In genomic region chrX:155263854-155264628, GRCh38 we compare ENCODE assay signal across 8 cellular contexts.
DNase-seq lines count a peak whose midpoint lies in the region; ATAC-seq and TF ChIP-seq lines count a peak whose summit lies in the region.

Gene RAB39B (minus strand): TSS chrX:155264491. CDS start chrX:155264288, 203 bp downstream.

- 0 out of 22 replicates have a peak, but pooled peaks cover 0 to 18% (median 0%) of the 10 kb centered on the region in 11 experiments for H4K20me1 ChIP-seq in BLaER1 treated with 17β-estradiol and CSF1 and Interleukin-3, amounts not matched to agents 10 nM and 100 nM

- H3K4me1 ChIP-seq in BLaER1 treated with 17β-estradiol and CSF1 and Interleukin-3, amounts not matched to agents 10 nM and 100 nM, result peaks cover 4 to 16% (median 10%) of the 10 kb centered on the region in 10 experiments; a peak in 12 of 20 replicates
- H3K4me1 ChIP-seq in mucosa of rectum (ENCODE audit: control insufficient read depth in 2 of 2, insufficient read depth in 2 of 2, low read length in 2 of 2), result no peaks in the 10 kb centered on the region

- H3K36me3 ChIP-seq in BLaER1 treated with 17β-estradiol and CSF1 and Interleukin-3, amounts not matched to agents 10 nM and 100 nM, result peaks cover 0 to 14% (median 6%) of the 10 kb centered on the region in 11 experiments; a peak in 7 of 22 replicates
- no peaks in the 10 kb centered on the region for H3K36me3 ChIP-seq in mucosa of rectum (ENCODE audit: control insufficient read depth in 2 of 2, insufficient read depth in 2 of 2, low read length in 2 of 2)

- peaks cover 0 to 23% (median 8%) of the 10 kb centered on the region in 11 experiments; a peak in 8 of 22 replicates for H3K27me3 ChIP-seq in BLaER1 treated with 17β-estradiol and CSF1 and Interleukin-3, amounts not matched to agents 10 nM and 100 nM
- peaks cover 0 to 3% of the 10 kb centered on the region in 2 donors for H3K27me3 ChIP-seq in mucosa of rectum (ENCODE audit: control insufficient read depth in 2 of 2, insufficient read depth in 2 of 2, low read length in 2 of 2)

- ATAC-seq in HG03432 (IDR thresholded peaks at IDR 0.05; ENCODE audit: unreplicated experiment), result peak; percentile 93

- peak within 1 kb of the TSS; percentile 46 to 86 (median 76) for H3K4me2 ChIP-seq in BLaER1 treated with 17β-estradiol and CSF1 and Interleukin-3, amounts not matched to agents 10 nM and 100 nM

- TF ChIP-seq POLR2A in GM19099 (IDR thresholded peaks at IDR 0.05; ENCODE audit: extremely low read depth, insufficient read length, low read depth), result peak; percentile 47

- peak within 1 kb of the TSS in 10 of 11 experiments; percentile 51 to 83 (median 77); a peak in 20 of 22 replicates for H3K27ac ChIP-seq in BLaER1 treated with 17β-estradiol and CSF1 and Interleukin-3, amounts not matched to agents 10 nM and 100 nM
- H3K27ac ChIP-seq in epithelial cell of prostate (no peak within 1 kb of the TSS), mucosa of rectum (ENCODE audit: low read depth in 2 of 2, low read length in 2 of 2) (peak within 1 kb of the TSS in 1 of 2 donors; percentile 41)

- H3K9me3 ChIP-seq in BLaER1 treated with 17β-estradiol and CSF1 and Interleukin-3, amounts not matched to agents 10 nM and 100 nM (replicated peaks in 1 of 11), result no peaks in the 10 kb centered on the region; a peak in 1 of 22 replicates
- no peaks in the 10 kb centered on the region for H3K9me3 ChIP-seq in mucosa of rectum (ENCODE audit: control insufficient read depth in 2 of 2, low read length in 2 of 2)

- DNase-seq in NCI-H69 (lab: John Stamatoyannopoulos, UW) (peak; percentile 77), epithelial cell of prostate (ENCODE audit: low read depth, low spot score) (peak; percentile 3)
- DNase-seq in activated CD8-positive, alpha-beta memory T cell treated with anti-CD3 and anti-CD28 coated beads, Interleukin-2, amount 50 U/mL, for 4 hours, result peak; percentile 73
- DNase-seq in stimulated activated CD8-positive, alpha-beta memory T cell treated with anti-CD3 and anti-CD28 coated beads, Interleukin-4, amount 100 ng/mL, for 48 hours, result peak; percentile 77

- peak within 1 kb of the TSS; percentile 56 to 81 (median 71) for H3K4me3 ChIP-seq in BLaER1 treated with 17β-estradiol and CSF1 and Interleukin-3, amounts not matched to agents 10 nM and 100 nM
- H3K4me3 ChIP-seq in mucosa of rectum (ENCODE audit: low read length in 2 of 2), result peak within 1 kb of the TSS; percentile 17 to 65

- H3K9ac ChIP-seq in BLaER1 treated with 17β-estradiol and CSF1 and Interleukin-3, amounts not matched to agents 10 nM and 100 nM, result peak within 1 kb of the TSS; percentile 53 to 85 (median 78); a peak in 21 of 22 replicates
- no peak within 1 kb of the TSS for H3K9ac ChIP-seq in mucosa of rectum (ENCODE audit: low read depth in 1 of 2, low read length in 2 of 2)

Comparison
In these comparisons a context has a peak if more than half of its experiments do, and no peak if none do; other contexts are left out.
1. H3K9ac ChIP-seq: peak in BLaER1 treated with 17β-estradiol and CSF1 and Interleukin-3, amounts not matched to agents 10 nM and 100 nM (11 of 11); none in mucosa of rectum (0 of 2).
2. DNase-seq: peak in every context shown above with its lines; median percentile 77 in NCI-H69; 77 in stimulated activated CD8-positive, alpha-beta memory T cell treated with anti-CD3 and anti-CD28 coated beads, Interleukin-4, amount 100 ng/mL, for 48 hours; 73 in activated CD8-positive, alpha-beta memory T cell treated with anti-CD3 and anti-CD28 coated beads, Interleukin-2, amount 50 U/mL, for 4 hours; 3 in epithelial cell of prostate.